Comparison of ENCODE assay signal across 8 cellular contexts in the genomic region with DNA sequence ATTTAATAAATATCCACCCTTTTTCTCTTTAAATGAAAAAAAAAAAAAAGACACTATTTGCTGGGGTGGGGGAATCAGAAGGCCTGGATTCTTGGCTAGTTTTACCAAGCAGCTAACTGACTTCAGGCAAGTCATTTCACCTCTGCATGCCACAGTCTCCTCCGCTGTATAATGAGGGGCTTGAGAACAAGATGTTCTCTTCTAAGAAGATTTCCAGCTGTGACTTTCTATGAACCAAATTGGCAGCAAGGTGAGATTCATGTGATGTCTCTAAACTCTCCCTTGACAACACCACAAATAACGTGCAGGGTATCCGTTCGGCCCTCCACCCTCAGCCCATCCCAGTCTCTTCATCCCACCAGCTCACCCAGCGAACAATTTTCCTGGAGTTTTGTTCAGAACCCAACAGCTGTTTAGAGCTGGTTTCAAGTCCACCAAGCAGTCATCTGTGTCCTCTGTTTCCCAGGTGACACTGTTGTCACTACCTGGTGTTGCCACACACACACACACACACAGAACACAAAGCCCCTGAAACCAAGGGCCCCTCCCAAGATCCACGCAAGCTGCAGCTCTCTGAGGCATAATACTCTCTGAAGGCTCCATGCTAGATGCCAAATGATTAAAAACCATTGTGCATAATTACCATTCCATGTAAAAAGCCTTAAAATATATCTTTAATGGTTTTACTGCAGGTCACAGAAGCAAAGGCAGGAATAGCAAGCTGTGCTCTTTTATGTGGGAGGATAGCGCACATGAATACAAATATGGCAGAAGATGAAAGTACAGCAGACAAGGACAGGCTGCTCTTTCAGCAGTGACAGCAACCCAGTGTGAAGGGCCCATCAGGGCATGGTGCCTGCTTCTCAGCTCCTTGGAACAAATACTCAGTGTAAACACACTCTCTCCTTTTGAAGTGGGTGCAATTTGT. TPM values are rescaled to one million over a fixed set of nuclear protein-coding genes. Genes with fewer than 3 reads are reported as not detected.
DNase-seq lines count a peak whose midpoint lies in the region; ATAC-seq and TF ChIP-seq lines count a peak whose summit lies in the region.

No MANE protein-coding gene starts in this region.

- peak overlapping the region; percentile 18 for H3K27ac ChIP-seq in lower lobe of right lung
- peak overlapping the region in 2 of 4 donors; percentile 8 to 41 for H3K27ac ChIP-seq in transverse colon

- TF ChIP-seq EP300 in transverse colon (IDR thresholded peaks at IDR 0.05; ENCODE audit: low read depth): no peak

- DNase-seq in lower lobe of right lung (no peak), GF-D8 (lab: John Stamatoyannopoulos, UW) (no peak), transverse colon (no peak)
- DNase-seq in activated CD8-positive, alpha-beta T cell treated with anti-CD3 and anti-CD28 coated beads for 36 hours: no peak
- no peak for DNase-seq in central memory CD4-positive, alpha-beta T cell

- CTCF ChIA-PET in activated CD8-positive, alpha-beta T cell treated with anti-CD3 and anti-CD28 coated beads for 36 hours (lab: Charles Lee): interaction anchor here (0.7 to 1.7 kb wide), 5 partner anchors 8 to 76 kb away, joined by 3 to 6 read pairs (median 3); no protein-coding TSS in a partner anchor

- no peak for TF ChIP-seq POLR2A in transverse colon (IDR thresholded peaks at IDR 0.05)

- H3K4me1 Mint-ChIP-seq in activated CD8-positive, alpha-beta T cell treated with anti-CD3 and anti-CD28 coated beads for 36 hours (ENCODE audit: low read depth): peaks cover 13% of the 10 kb centered on the region

- H3K36me3 ChIP-seq in lower lobe of right lung (no peaks in the 10 kb centered on the region), transverse colon (no peaks in the 10 kb centered on the region)

- intact Hi-C loops in lower lobe of right lung (cut with DNase I): no loop called here
- intact Hi-C loops in activated CD8-positive, alpha-beta T cell treated with anti-CD3 and anti-CD28 coated beads for 36 hours (cut with micrococcal nuclease): no loop called here
- intact Hi-C loops in transverse colon (cut with DNase I; ENCODE audit: low total_unique reads): no loop called here

- ATAC-seq in GM18511 (IDR thresholded peaks at IDR 0.05; ENCODE audit: unreplicated experiment): peak; percentile 34
- ATAC-seq in GM21576 (IDR thresholded peaks at IDR 0.05; ENCODE audit: unreplicated experiment): peak; percentile 10
- ATAC-seq in HG03521 (IDR thresholded peaks at IDR 0.05; ENCODE audit: unreplicated experiment): peak; percentile 5
- ATAC-seq in lower lobe of right lung: no peak
- no peak for ATAC-seq in activated CD8-positive, alpha-beta T cell treated with anti-CD3 and anti-CD28 coated beads for 36 hours

- no peak overlapping the region for H3K4me3 ChIP-seq in lower lobe of right lung
- H3K4me3 ChIP-seq in transverse colon: no peak overlapping the region

- TF ChIP-seq CTCF in lower lobe of right lung (IDR thresholded peaks at IDR 0.05) (no peak), transverse colon (IDR thresholded peaks at IDR 0.05) (no peak)
- TF ChIP-seq CTCF in activated CD8-positive, alpha-beta T cell treated with anti-CD3 and anti-CD28 coated beads for 36 hours (IDR thresholded peaks at IDR 0.05): no peak

- H3K9me3 Mint-ChIP-seq in activated CD8-positive, alpha-beta T cell treated with anti-CD3 and anti-CD28 coated beads for 36 hours: no peaks in the 10 kb centered on the region

- WGBS in transverse colon (ENCODE audit: low coverage in 1 of 2), 2 donors: 77 to 87% methylated on average over 3 to 7 of the region's 7 CpGs

- no peaks in the 10 kb centered on the region for H3K9me3 ChIP-seq in lower lobe of right lung
- H3K9me3 ChIP-seq in transverse colon: no peaks in the 10 kb centered on the region

- H3K27me3 Mint-ChIP-seq in activated CD8-positive, alpha-beta T cell treated with anti-CD3 and anti-CD28 coated beads for 36 hours: no peaks in the 10 kb centered on the region

- in situ Hi-C loops in transverse colon (cut with MboI; ENCODE audit: low pct_ligation_motif_present in 1 of 4, low pct_unique_long_range_greater_than_20kb in 1 of 4, low sequenced_read_pairs in 3 of 4): no loop called here

- no peaks in the 10 kb centered on the region for H3K36me3 Mint-ChIP-seq in activated CD8-positive, alpha-beta T cell treated with anti-CD3 and anti-CD28 coated beads for 36 hours (ENCODE audit: low read depth)

- no peaks in the 10 kb centered on the region for H3K27me3 ChIP-seq in lower lobe of right lung (ENCODE audit: low read depth)
- no peaks in the 10 kb centered on the region for H3K27me3 ChIP-seq in transverse colon

- POLR2A ChIA-PET in activated CD8-positive, alpha-beta T cell treated with anti-CD3 and anti-CD28 coated beads for 36 hours (lab: Charles Lee): no interaction called here

- no peak overlapping the region for H3K27ac Mint-ChIP-seq in activated CD8-positive, alpha-beta T cell treated with anti-CD3 and anti-CD28 coated beads for 36 hours

- no peak overlapping the region for H3K4me3 Mint-ChIP-seq in activated CD8-positive, alpha-beta T cell treated with anti-CD3 and anti-CD28 coated beads for 36 hours

- H3K4me1 ChIP-seq in lower lobe of right lung: peaks cover 56% of the 10 kb centered on the region
- peaks cover 0 to 17% (median 10%) of the 10 kb centered on the region in 4 donors for H3K4me1 ChIP-seq in transverse colon

RNA-seq across cellular contexts. Expression of gene ARHGAP18, which starts 48.2 kb away (rescaled TPM):
- total RNA-seq in lower lobe of right lung: 57.9 TPM
- 1 to 10 TPM; 8.2 to 9.6 TPM for total RNA-seq in activated CD8-positive, alpha-beta T cell treated with anti-CD3 and anti-CD28 coated beads for 36 hours
- total RNA-seq in transverse colon: 10 to 100 TPM in 2 of 4 donors, 1 to 10 TPM in 2; 5.2 to 21.8 (median 13.0) TPM

Comparison
In these comparisons a context has a peak if more than half of its experiments do, and no peak if none do; other contexts are left out.
1. ATAC-seq: peak in GM18511 (single experiment), GM21576 (single experiment) and HG03521 (single experiment); none in lower lobe of right lung (0 of 2) and activated CD8-positive, alpha-beta T cell treated with anti-CD3 and anti-CD28 coated beads for 36 hours (single experiment).